ENCODE assay signal across 8 cellular contexts in the genomic region with DNA sequence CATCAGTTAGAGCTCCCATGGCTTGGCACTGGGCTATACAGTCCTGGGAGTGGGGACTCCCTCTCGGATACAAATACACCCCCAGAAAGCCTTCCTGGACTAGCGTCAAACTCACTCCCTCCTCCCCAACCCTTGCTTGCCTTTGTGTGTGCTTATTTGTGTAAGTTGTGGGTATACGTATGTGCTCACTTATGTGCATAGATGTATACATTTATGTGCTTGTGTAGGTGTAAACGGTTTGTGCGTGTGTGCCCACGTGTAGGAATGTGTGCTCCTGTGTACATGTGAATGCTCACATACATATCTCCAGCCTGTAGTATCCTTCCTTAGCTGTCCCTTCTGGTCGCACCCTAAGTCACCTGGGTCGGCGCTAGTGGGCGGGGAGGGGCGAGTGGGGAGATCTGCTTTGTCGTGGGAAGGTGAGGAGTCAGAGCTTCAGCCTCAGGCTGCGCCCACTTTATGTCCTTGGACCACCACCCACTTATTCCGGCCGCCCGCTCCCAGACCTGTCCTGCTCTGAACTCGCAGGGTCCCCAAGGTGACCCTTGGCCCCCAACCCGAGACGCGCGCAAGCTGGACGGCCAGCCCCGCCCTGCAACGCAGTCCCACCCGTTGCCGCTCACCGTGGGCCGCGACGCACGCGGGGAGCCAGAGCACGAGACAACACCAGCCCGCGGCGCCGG. TPM values are rescaled to one million over a fixed set of nuclear protein-coding genes. Genes with fewer than 3 reads are reported as not detected.
DNase-seq lines count a peak whose midpoint lies in the region; ATAC-seq and TF ChIP-seq lines count a peak whose summit lies in the region.

No MANE protein-coding gene starts in this region.

- TF ChIP-seq POLR2A in HCT116 (IDR thresholded peaks at IDR 0.05; ENCODE audit: borderline replicate concordance, extremely low read depth, insufficient read depth, insufficient read length): no peak

- H4K20me1 ChIP-seq in HCT116 (ENCODE audit: insufficient read depth): peaks cover 14% of the 10 kb centered on the region; the same call in 1 of the 2 replicates

- TSS peak; percentile 54 for BruUV-seq in HCT116 (replicated peaks; lab: Mats Ljungman, UMichigan)

- 1% methylated on average over 37 of the region's 37 CpGs for WGBS in urinary bladder

- RAD21 ChIA-PET in HCT116 (lab: Charles Lee; ENCODE audit: low non-redundant PET in 1 of 2, low total read pairs in 2 of 2, uncharacterized antibody in 2 of 2, unreplicated experiment in 2 of 2): no interaction called here

- H3K4me3 ChIP-seq in HCT116 (replicated peaks in 1 of 2; ENCODE audit: low read depth in 1 of 2, low read length in 2 of 2) (peak overlapping the region; percentile 65 to 93), choroid plexus epithelial cell (ENCODE audit: low read depth, low read length) (peak overlapping the region; percentile 90), mucosa of descending colon (peak overlapping the region; percentile 62), urinary bladder (ENCODE audit: low read depth, low read length) (peak overlapping the region; percentile 71)

- H3K9me3 ChIP-seq in HCT116 (ENCODE audit: control insufficient read depth in 1 of 2, insufficient read depth in 1 of 2, low read depth in 1 of 2, low read length in 2 of 2): no peaks in the 10 kb centered on the region
- H3K9me3 ChIP-seq in mucosa of descending colon: no peaks in the 10 kb centered on the region

- H2AFZ ChIP-seq in HCT116 (ENCODE audit: low read depth, low read length, poor library complexity, severe bottlenecking): no peak overlapping the region

- ATAC-seq in HCT116: peak; percentile 17
- ATAC-seq in mucosa of descending colon: peak; percentile 28
- no peak for ATAC-seq in HG02623 (IDR thresholded peaks at IDR 0.05; ENCODE audit: unreplicated experiment)

- DNase-seq in DMS79 treated with DMSO at 0.1 percent for 48 hours (lab: John Stamatoyannopoulos, UW) (peak; percentile 7), DMS79 (lab: John Stamatoyannopoulos, UW) (no peak), HCT116 (ENCODE audit: low read depth, low spot score) (no peak), RPMI8226 (peak; percentile 71), choroid plexus epithelial cell (ENCODE audit: low read depth) (no peak), mucosa of descending colon (peak; percentile 55 to 80 (median 78))

- H3K79me2 ChIP-seq in HCT116 (ENCODE audit: insufficient read depth, low read length): peaks cover 37% of the 10 kb centered on the region

- peaks cover 7 to 15% of the 10 kb centered on the region in 2 experiments; a peak in 2 of 4 replicates for H3K36me3 ChIP-seq in HCT116 (ENCODE audit: control insufficient read depth in 1 of 2, insufficient read depth in 2 of 2, low read length in 2 of 2)
- no peaks in the 10 kb centered on the region for H3K36me3 ChIP-seq in mucosa of descending colon (ENCODE audit: low read depth)
- no peaks in the 10 kb centered on the region for H3K36me3 ChIP-seq in urinary bladder (ENCODE audit: insufficient read depth)

- peak overlapping the region; percentile 95 for H3K9ac ChIP-seq in HCT116 (ENCODE audit: low read length)

- TF ChIP-seq CTCF in HCT116 (IDR thresholded peaks at IDR 0.05 in 2 of 3, conservative IDR thresholded peaks at IDR 0.05 in 1 of 3; ENCODE audit: borderline replicate concordance in 1 of 3, insufficient read depth in 1 of 3, low read depth in 2 of 3, low read length in 2 of 3) (no peak), choroid plexus epithelial cell (conservative IDR thresholded peaks at IDR 0.05; ENCODE audit: low read depth, low read length) (no peak), mucosa of descending colon (IDR thresholded peaks at IDR 0.05) (no peak)

- H3K4me1 ChIP-seq in HCT116 (ENCODE audit: control insufficient read depth in 1 of 2, insufficient read depth in 2 of 2, low read length in 2 of 2): peaks cover 10 to 27% of the 10 kb centered on the region in 2 experiments; a peak in 3 of 4 replicates
- peaks cover 22% of the 10 kb centered on the region for H3K4me1 ChIP-seq in mucosa of descending colon (ENCODE audit: low read depth)
- peaks cover 3% of the 10 kb centered on the region for H3K4me1 ChIP-seq in urinary bladder (ENCODE audit: insufficient read depth)

- H3K27me3 ChIP-seq in HCT116 (ENCODE audit: insufficient read depth, low read length): no peaks in the 10 kb centered on the region

- intact Hi-C loops in HCT116 (cut with micrococcal nuclease) (loop anchor here (1.0 to 10.0 kb wide), 2 partner anchors 18 to 1222 kb away; partner anchors contain the start of genes INO80B, SMYD5 and WBP1), mucosa of descending colon (cut with DNase I, micrococcal nuclease) (no loop called here)

- peak overlapping the region; percentile 87 for H3K4me2 ChIP-seq in HCT116 (ENCODE audit: low read length)

- TF ChIP-seq RAD21 in HCT116 (IDR thresholded peaks at IDR 0.05; ENCODE audit: low read depth): no peak

- H3K9me2 ChIP-seq in HCT116 (ENCODE audit: insufficient read depth): no peaks in the 10 kb centered on the region

- CTCF ChIA-PET in HCT116 (lab: Charles Lee): interaction anchor here (0.8 to 2.0 kb wide), 5 partner anchors 20 to 128 kb away, joined by 3 to 6 read pairs (median 4); no protein-coding TSS in a partner anchor

- POLR2A ChIA-PET in HCT116 (lab: Charles Lee): interaction anchor here (0.8 to 2.0 kb wide), 11 partner anchors 9 to 153 kb away, joined by 3 to 8 read pairs (median 4); partner anchors contain the start of genes ALMS1, FBXO41 and SMYD5

- H3K27ac ChIP-seq in HCT116 (ENCODE audit: low read depth, low read length): peak overlapping the region; percentile 15; the same call in 1 of the 2 replicates
- no peak overlapping the region for H3K27ac ChIP-seq in urinary bladder (ENCODE audit: low read depth)

TF ChIP-seq in HCT116, 20 proteins besides CTCF, POLR2A, EP300 and RAD21:
- TF ChIP-seq SP1 (IDR thresholded peaks at IDR 0.05; ENCODE audit: low read depth): no peak
- TF ChIP-seq ELF1 (IDR thresholded peaks at IDR 0.05; ENCODE audit: borderline replicate concordance, low read depth): no peak
- TF ChIP-seq JUND (IDR thresholded peaks at IDR 0.05): no peak
- no peak for TF ChIP-seq CBX3 (IDR thresholded peaks at IDR 0.05; ENCODE audit: low read depth)
- TF ChIP-seq MAX (IDR thresholded peaks at IDR 0.05): no peak
- TF ChIP-seq YY1 (IDR thresholded peaks at IDR 0.05; ENCODE audit: extremely low read depth, insufficient replicate concordance, low read depth, low read length): no peak
- TF ChIP-seq, protein P1, sequence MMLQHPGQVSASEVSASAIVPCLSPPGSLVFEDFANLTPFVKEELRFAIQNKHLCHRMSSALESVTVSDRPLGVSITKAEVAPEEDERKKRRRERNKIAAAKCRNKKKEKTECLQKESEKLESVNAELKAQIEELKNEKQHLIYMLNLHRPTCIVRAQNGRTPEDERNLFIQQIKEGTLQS (IDR thresholded peaks at IDR 0.05): no peak
- no peak for TF ChIP-seq EGR1 (IDR thresholded peaks at IDR 0.05; ENCODE audit: low read depth)
- TF ChIP-seq ZNF274 (IDR thresholded peaks at IDR 0.05; ENCODE audit: low read depth, low read length): no peak
- TF ChIP-seq ZFX (IDR thresholded peaks at IDR 0.05): no peak
- no peak for TF ChIP-seq EZH2 (IDR thresholded peaks at IDR 0.05)
- no peak for TF ChIP-seq POLR2AphosphoS5 (IDR thresholded peaks at IDR 0.05; ENCODE audit: low read depth, low read length)
- TF ChIP-seq CEBPB (IDR thresholded peaks at IDR 0.05; ENCODE audit: low read depth): no peak
- no peak for TF ChIP-seq ZBTB33 (IDR thresholded peaks at IDR 0.05; ENCODE audit: extremely low read depth, insufficient replicate concordance, low read length)
- TF ChIP-seq SRF (IDR thresholded peaks at IDR 0.05; ENCODE audit: low read depth): no peak
- TF ChIP-seq TCF7L2 (IDR thresholded peaks at IDR 0.05; ENCODE audit: borderline replicate concordance, extremely low read depth, insufficient read depth, insufficient read length): no peak
- TF ChIP-seq SIN3A (IDR thresholded peaks at IDR 0.05; ENCODE audit: low read depth): no peak
TF ChIP-seq in HCT116: peak in this region for 0.

RNA-seq across cellular contexts. Expression of gene PRADC1, which starts 0.4 kb away (rescaled TPM):
- total RNA-seq in HCT116 (2021; ENCODE audit: unreplicated experiment) (8.6 TPM), mucosa of descending colon (10 to 100 TPM; 30.4 to 37.4 (median 34.6) TPM), urinary bladder (13.0 TPM)
- 10.7 and 12.0 TPM in 2 replicates for polyA plus RNA-seq in HCT116 (2012)
- 35.2 TPM for polyA plus RNA-seq in urinary bladder

RNA-seq across cellular contexts. Expression of gene CCT7, which starts 1.5 kb away (rescaled TPM):
- 637 TPM for total RNA-seq in HCT116 (2021; ENCODE audit: unreplicated experiment)
- polyA plus RNA-seq in HCT116 (2012): 510 and 633 TPM in 2 replicates
- total RNA-seq in mucosa of descending colon: 100 to 1,000 TPM; 132 to 207 (median 144) TPM
- total RNA-seq in urinary bladder: 117 TPM
- 178 TPM for polyA plus RNA-seq in urinary bladder

RNA-seq across cellular contexts. Expression of gene SMYD5, which starts 18.6 kb away (rescaled TPM):
- total RNA-seq in HCT116 (2021; ENCODE audit: unreplicated experiment): 37.4 TPM
- 29.6 and 29.7 TPM in 2 replicates for polyA plus RNA-seq in HCT116 (2012)
- total RNA-seq in mucosa of descending colon: 10 to 100 TPM; 10.5 to 20.0 (median 16.0) TPM
- 14.6 TPM for total RNA-seq in urinary bladder
- 18.2 TPM for polyA plus RNA-seq in urinary bladder

RNA-seq across cellular contexts. Expression of gene NOTO, which starts 30.2 kb away (rescaled TPM):
- not detected for total RNA-seq in HCT116 (2021; ENCODE audit: unreplicated experiment)
- polyA plus RNA-seq in HCT116 (2012): not detected in 2 replicates
- total RNA-seq in mucosa of descending colon: not detected
- not detected for total RNA-seq in urinary bladder
- polyA plus RNA-seq in urinary bladder: 0.08 TPM

RNA-seq across cellular contexts. Expression of gene FBXO41, which starts 51.7 kb away (rescaled TPM):
- total RNA-seq in HCT116 (2021; ENCODE audit: unreplicated experiment) (34.9 TPM), mucosa of descending colon (1 to 10 TPM; 2.0 to 4.8 (median 2.9) TPM), urinary bladder (0.32 TPM)
- polyA plus RNA-seq in HCT116 (2012): 14.7 and 14.8 TPM in 2 replicates
- polyA plus RNA-seq in urinary bladder: 1.0 TPM

Comparison
In these comparisons a context has a peak if more than half of its experiments do, and no peak if none do; other contexts are left out.
1. DNase-seq: peak in DMS79 treated with DMSO at 0.1 percent for 48 hours (single experiment), RPMI8226 (single experiment) and mucosa of descending colon (3 of 3); none in DMS79 (single experiment), HCT116 (single experiment) and choroid plexus epithelial cell (single experiment).
2. Peak in every context shown above with its lines, with median percentiles within 50 percentile points of each other: H3K4me3 ChIP-seq.